In genomic region chr1:156748670-156749428, GRCh38 we compare ENCODE assay signal across 1 cellular context.
TF ChIP-seq lines count a peak whose summit lies in the region.

No MANE protein-coding gene starts in this region.

TF ChIP-seq in H1, 55 proteins besides CTCF, POLR2A, EP300 and RAD21:
- no peak for TF ChIP-seq USF2 (IDR thresholded peaks at IDR 0.05; ENCODE audit: low read length)
- no peak for TF ChIP-seq SUZ12 (IDR thresholded peaks at IDR 0.05; ENCODE audit: low read length)
- TF ChIP-seq JUND (IDR thresholded peaks at IDR 0.05; ENCODE audit: low read length): no peak
- TF ChIP-seq EGR1 (IDR thresholded peaks at IDR 0.05; ENCODE audit: borderline replicate concordance, low read depth, low read length): no peak
- TF ChIP-seq, protein P1, sequence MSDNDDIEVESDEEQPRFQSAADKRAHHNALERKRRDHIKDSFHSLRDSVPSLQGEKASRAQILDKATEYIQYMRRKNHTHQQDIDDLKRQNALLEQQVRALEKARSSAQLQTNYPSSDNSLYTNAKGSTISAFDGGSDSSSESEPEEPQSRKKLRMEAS (IDR thresholded peaks at IDR 0.05): no peak
- TF ChIP-seq TAF1 (IDR thresholded peaks at IDR 0.05; ENCODE audit: low read depth, low read length): no peak
- TF ChIP-seq TAF7 (optimal IDR thresholded peaks at IDR 0.05; ENCODE audit: borderline replicate concordance, low read depth, low read length): no peak
- no peak for TF ChIP-seq CHD2 (IDR thresholded peaks at IDR 0.05; ENCODE audit: low read length)
- no peak for TF ChIP-seq BRCA1 (IDR thresholded peaks at IDR 0.05; ENCODE audit: low read depth, low read length)
- TF ChIP-seq SIRT6 (IDR thresholded peaks at IDR 0.05; ENCODE audit: low read length): no peak
